23 cellular contexts compared by ENCODE assay signal in the genomic region with DNA sequence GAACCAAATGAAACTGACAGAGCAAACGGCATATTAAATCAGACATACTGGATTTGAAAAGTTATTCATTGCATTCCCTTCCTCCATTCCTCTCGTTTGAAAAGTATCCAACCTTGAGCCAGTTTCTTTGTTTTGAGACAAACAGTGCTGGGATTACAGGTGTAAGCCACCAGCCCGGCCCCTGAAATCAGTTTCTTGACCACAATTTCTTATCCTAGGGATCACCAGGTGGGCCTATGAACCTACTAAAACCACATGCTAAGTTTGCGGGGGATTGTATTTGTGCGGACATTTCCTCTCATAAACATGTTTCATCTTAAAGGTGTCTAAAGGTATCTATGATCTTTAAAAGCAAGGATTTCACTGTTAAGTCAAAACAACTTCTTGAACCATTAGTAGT. TPM values are rescaled to one million over a fixed set of nuclear protein-coding genes. Genes with fewer than 3 reads are reported as not detected.
DNase-seq lines count a peak whose midpoint lies in the region; ATAC-seq, FAIRE-seq and TF ChIP-seq lines count a peak whose summit lies in the region.
"Had no signal": no experiment of that assay in that cellular context is flagged by ENCODE, and none has a peak within 500 bp of the region (broad histone marks: within the 10 kb centered on the region; RNA-seq: fewer than 3 reads in every experiment).

No MANE protein-coding gene starts in this region.

- no peak for TF ChIP-seq POLR2A in GM12878 (IDR thresholded peaks at IDR 0.05; ENCODE audit: low read depth, low read length)

- H3K27ac Mint-ChIP-seq in activated CD4-positive, alpha-beta T cell treated with anti-CD3 and anti-CD28 coated beads, Interleukin-2, amount 10 ng/mL, durations not matched to agents 7 days and 5 days: peak overlapping the region; percentile 10
- peak overlapping the region; percentile 42 for H3K27ac Mint-ChIP-seq in type B pancreatic cell

- no peak overlapping the region for H3K9ac ChIP-seq in GM12878 (ENCODE audit: control insufficient read depth, insufficient read depth, low read length)
- H3K9ac ChIP-seq: SK-N-SH had no signal

- in situ Hi-C loops in GM12878 (cut with MboI): no loop called here

- peaks cover 10% of the 10 kb centered on the region for H3K9me3 Mint-ChIP-seq in activated CD4-positive, alpha-beta T cell treated with anti-CD3 and anti-CD28 coated beads, Interleukin-2, amount 10 ng/mL, durations not matched to agents 7 days and 5 days
- H3K9me3 Mint-ChIP-seq in type B pancreatic cell: peaks cover 4% of the 10 kb centered on the region

- H3K27ac ChIP-seq in GM12878 (ENCODE audit: control insufficient read depth, insufficient read depth): no peak overlapping the region

- H3K9me3 ChIP-seq in GM12878 (replicated peaks; ENCODE audit: control insufficient read depth, insufficient read depth, low read length): no peaks in the 10 kb centered on the region
- H3K9me3 ChIP-seq: BE2C, SK-N-SH had no signal

- no peaks in the 10 kb centered on the region for H3K27me3 ChIP-seq in GM12878 (replicated peaks in 1 of 2; ENCODE audit: control insufficient read depth in 2 of 2, insufficient read depth in 2 of 2, low read length in 1 of 2)
- H3K27me3 ChIP-seq: BE2C had no signal

- no peak for DNase-seq in activated CD4-positive, alpha-beta T cell treated with anti-CD3 and anti-CD28 coated beads, Interleukin-2, amount 10 ng/mL, durations not matched to agents 7 days and 5 days
- no peak for DNase-seq in activated CD4-positive, alpha-beta T cell treated with anti-CD3 and anti-CD28 coated beads for 1 hour
- DNase-seq in GM18507 (ENCODE audit: extremely low spot score, insufficient read length, low read depth) (no peak), GM12878 (ENCODE audit: low read depth, low spot score) (no peak), type B pancreatic cell (ENCODE audit: extremely low spot score, unreplicated experiment) (no peak), NCI-H446 treated with DMSO at 0.1 percent for 48 hours (lab: John Stamatoyannopoulos, UW) (no peak), HuH-7 (ENCODE audit: low spot score) (no peak), NOMO-1 treated with DMSO at 0.1 percent for 48 hours (lab: John Stamatoyannopoulos, UW; ENCODE audit: unreplicated experiment) (no peak)
- DNase-seq: 8988T, ACHN, BE2C, DMS153, NCI-H1048, NCI-H1417, NCI-H1694, NCI-H2029 treated with DMSO at 0.1 percent for 48 hours, NCI-H526 treated with DMSO at 0.1 percent for 48 hours, SIG-M5, SK-N-SH had no signal

- peak overlapping the region; percentile 63; the same call in 1 of the 2 replicates for H3K4me2 ChIP-seq in GM12878 (ENCODE audit: control insufficient read depth, insufficient read depth)
- H3K4me2 ChIP-seq: SK-N-SH had no signal

- TF ChIP-seq EP300 in GM12878 (IDR thresholded peaks at IDR 0.05; ENCODE audit: borderline replicate concordance in 1 of 2, control insufficient read depth in 1 of 2, low read depth in 2 of 2, low read length in 2 of 2): no peak

- H3K36me3 ChIP-seq in GM12878 (ENCODE audit: control insufficient read depth in 2 of 2, insufficient read depth in 2 of 2, low read length in 1 of 2): no peaks in the 10 kb centered on the region; a peak in 1 of 4 replicates
- H3K36me3 ChIP-seq: BE2C had no signal

- no peak for TF ChIP-seq RAD21 in GM12878 (IDR thresholded peaks at IDR 0.05; ENCODE audit: insufficient read depth, low read depth, low read length)

- BruUV-seq in GM12878 (replicated peaks; lab: Mats Ljungman, UMichigan): no TSS peak

- peaks cover 36% of the 10 kb centered on the region for H3K36me3 Mint-ChIP-seq in activated CD4-positive, alpha-beta T cell treated with anti-CD3 and anti-CD28 coated beads, Interleukin-2, amount 10 ng/mL, durations not matched to agents 7 days and 5 days (ENCODE audit: low read depth)
- H3K36me3 Mint-ChIP-seq in type B pancreatic cell: peaks cover 17% of the 10 kb centered on the region

- POLR2A ChIA-PET in activated CD4-positive, alpha-beta T cell treated with anti-CD3 and anti-CD28 coated beads, Interleukin-2, amount 10 ng/mL, durations not matched to agents 7 days and 5 days (lab: Charles Lee): no interaction called here
- POLR2A ChIA-PET in GM12878 (lab: Charles Lee): no interaction called here

- H3K27me3 Mint-ChIP-seq in activated CD4-positive, alpha-beta T cell treated with anti-CD3 and anti-CD28 coated beads, Interleukin-2, amount 10 ng/mL, durations not matched to agents 7 days and 5 days: no peaks in the 10 kb centered on the region
- H3K27me3 Mint-ChIP-seq in type B pancreatic cell: no peaks in the 10 kb centered on the region

- no peaks in the 10 kb centered on the region for H4K20me1 ChIP-seq in GM12878 (ENCODE audit: control insufficient read depth, insufficient read depth)

- ATAC-seq in GM12878: no peak
- ATAC-seq: HCT116 had no signal

- H3K79me2 ChIP-seq in GM12878 (ENCODE audit: control insufficient read depth, insufficient read depth, low read length): peaks cover 54% of the 10 kb centered on the region

- no peak for TF ChIP-seq CTCF in GM12878 (IDR thresholded peaks at IDR 0.05 in 2 of 3, conservative IDR thresholded peaks at IDR 0.05 in 1 of 3; ENCODE audit: control insufficient read depth in 2 of 3, extremely low read depth in 1 of 3, insufficient read depth in 1 of 3, low read depth in 3 of 3, low read length in 3 of 3)
- TF ChIP-seq CTCF in type B pancreatic cell (conservative IDR thresholded peaks at IDR 0.05): no peak

- H2AFZ ChIP-seq in GM12878 (ENCODE audit: control insufficient read depth, low read depth, low read length): no peak overlapping the region

- CTCF ChIA-PET in activated CD4-positive, alpha-beta T cell treated with anti-CD3 and anti-CD28 coated beads, Interleukin-2, amount 10 ng/mL, durations not matched to agents 7 days and 5 days (lab: Charles Lee): interaction anchor here (0.6 to 1.6 kb wide), 2 partner anchors 7 to 153 kb away, joined by 3 read pairs; no protein-coding TSS in a partner anchor
- CTCF ChIA-PET in GM12878 (lab: Yijun Ruan, JAX): no interaction called here

- H3K4me3 ChIP-seq in GM12878: no peak overlapping the region

- FAIRE-seq in GM18507 (lab: Jason Lieb, UNC) (peak; percentile 12), GM12878 (lab: Jason Lieb, UNC) (no peak)
- FAIRE-seq: H1, RCC 7860 had no signal

- RAD21 ChIA-PET in GM12878 (lab: Charles Lee; ENCODE audit: unreplicated experiment): no interaction called here

- intact Hi-C loops in GM12878 (cut with micrococcal nuclease; ENCODE audit: unreplicated experiment): no loop called here

- WGBS in GM12878 (ENCODE audit: insufficient coverage, insufficient replicate concordance, low lambda C conversion rate, missing lambda C conversion rate): 81% methylated on average over 5 of the region's 5 CpGs

- peaks cover 16% of the 10 kb centered on the region for H3K4me1 ChIP-seq in GM12878 (ENCODE audit: control insufficient read depth, insufficient read depth, low read length)
- H3K4me1 ChIP-seq: BE2C had no signal

- peaks cover 24% of the 10 kb centered on the region for H3K4me1 Mint-ChIP-seq in activated CD4-positive, alpha-beta T cell treated with anti-CD3 and anti-CD28 coated beads, Interleukin-2, amount 10 ng/mL, durations not matched to agents 7 days and 5 days
- peaks cover 4% of the 10 kb centered on the region for H3K4me1 Mint-ChIP-seq in type B pancreatic cell (ENCODE audit: unreplicated experiment)

- H3K4me3 Mint-ChIP-seq in activated CD4-positive, alpha-beta T cell treated with anti-CD3 and anti-CD28 coated beads, Interleukin-2, amount 10 ng/mL, durations not matched to agents 7 days and 5 days: no peak overlapping the region
- H3K4me3 Mint-ChIP-seq in type B pancreatic cell: no peak overlapping the region
- H3K4me3 Mint-ChIP-seq: CD14-positive monocyte had no signal

- SMC1A ChIA-PET in GM12878 (lab: Charles Lee; ENCODE audit: uncharacterized antibody, unreplicated experiment): interaction anchor here (1.4 kb wide), 1 partner anchor 10 kb away, joined by 6 read pairs; no protein-coding TSS in a partner anchor

TF ChIP-seq in GM12878, 131 proteins besides CTCF, POLR2A, EP300 and RAD21 (continues in another document):
- no peak for TF ChIP-seq KDM1A (IDR thresholded peaks at IDR 0.05; ENCODE audit: borderline replicate concordance)
- TF ChIP-seq DPF2 (IDR thresholded peaks at IDR 0.05): no peak
- no peak for TF ChIP-seq TCF7 (IDR thresholded peaks at IDR 0.05; ENCODE audit: borderline replicate concordance)
- TF ChIP-seq SMARCA5 (IDR thresholded peaks at IDR 0.05): no peak
- TF ChIP-seq BHLHE40 (IDR thresholded peaks at IDR 0.05; ENCODE audit: borderline replicate concordance in 1 of 2, low read depth in 2 of 2, low read length in 1 of 2): no peak
- no peak for TF ChIP-seq CEBPB (IDR thresholded peaks at IDR 0.05; ENCODE audit: borderline replicate concordance in 1 of 2, low read depth in 2 of 2, low read length in 2 of 2)
- no peak for TF ChIP-seq CBX5 (IDR thresholded peaks at IDR 0.05; ENCODE audit: low read depth)
- no peak for TF ChIP-seq CBFB (IDR thresholded peaks at IDR 0.05; ENCODE audit: low read depth)

RNA-seq across cellular contexts. Expression of a gene that starts 11.6 kb away (rescaled TPM):
- 10 to 100 TPM; 61.0 to 69.7 TPM for total RNA-seq in activated CD4-positive, alpha-beta T cell treated with anti-CD3 and anti-CD28 coated beads, Interleukin-2, amount 10 ng/mL, durations not matched to agents 7 days and 5 days
- total RNA-seq in GM12878 (2013; cell fraction: nucleolus; rRNA removed): 161 and 163 TPM in 2 replicates
- total RNA-seq in GM12878 (2014; rRNA removed) (46.5 and 55.7 TPM in 2 replicates), GM12878 (2014; rRNA removed; fragmentation: Illumina TruSeq; extraction: Trizol) (85.5 and 86.7 TPM in 2 replicates), GM12878 (2021) (48.0 and 53.0 TPM in 2 replicates), type B pancreatic cell (ENCODE audit: low replicate concordance) (31.4 and 32.7 TPM in 2 replicates)
- 28.5 TPM for polyA plus RNA-seq in GM12878 (2011; ENCODE audit: low read depth)
- polyA plus RNA-seq in GM12878 (2011; rRNA removed) (83.0 and 114 TPM in 2 replicates), GM12878 (2014; fragmentation: Illumina TruSeq; extraction: Trizol) (78.3 and 84.3 TPM in 2 replicates), GM12878 (2014; fragmentation: Nextera tagmentation; extraction: Ambion mirVana) (10 to 100 TPM; 54.9 to 57.9 TPM), GM12878 (2014; rRNA removed) (39.4 and 53.5 TPM in 2 replicates), GM12878 (2016; fragmentation: Nextera tagmentation; extraction: Ambion mirVana) (10 to 100 TPM; 71.3 to 80.4 TPM)
- 27.7 and 31.8 TPM in 2 replicates for polyA plus RNA-seq in GM12878 (2011; cell fraction: cytosol; rRNA removed)
- polyA plus RNA-seq in GM12878 (2011; cell fraction: nucleus; rRNA removed): 67.0 and 73.2 TPM in 2 replicates
- polyA plus RNA-seq in GM12878 (2012): 37.1 and 45.3 TPM in 2 replicates
- 33.9 and 84.9 TPM in 2 replicates for polyA minus RNA-seq in GM12878 (2011; rRNA and poly(A)+ RNA removed)
- 13.6 and 37.3 TPM in 2 replicates for polyA minus RNA-seq in GM12878 (2011; cell fraction: cytosol; rRNA and poly(A)+ RNA removed)
- 23.6 and 37.5 TPM in 2 replicates for polyA minus RNA-seq in GM12878 (2011; cell fraction: nucleus; rRNA and poly(A)+ RNA removed)
